ENCODE assay signal across 8 cellular contexts in genomic region chr13:110341445-110342247, GRCh38. TPM values are rescaled to one million over a fixed set of nuclear protein-coding genes. Genes with fewer than 3 reads are reported as not detected.
DNase-seq lines count a peak whose midpoint lies in the region; ATAC-seq, FAIRE-seq and TF ChIP-seq lines count a peak whose summit lies in the region.

No MANE protein-coding gene starts in this region.

- peak overlapping the region; percentile 97 for H3K27ac Mint-ChIP-seq in osteocyte (ENCODE audit: unreplicated experiment)
- H3K27ac Mint-ChIP-seq in progenitor cell of endocrine pancreas: no peak overlapping the region

- H3K27me3 Mint-ChIP-seq in osteocyte (ENCODE audit: unreplicated experiment) (no peaks in the 10 kb centered on the region), progenitor cell of endocrine pancreas (no peaks in the 10 kb centered on the region)

- no peaks in the 10 kb centered on the region for H3K9me3 Mint-ChIP-seq in osteocyte (ENCODE audit: unreplicated experiment)
- H3K9me3 Mint-ChIP-seq in progenitor cell of endocrine pancreas (ENCODE audit: low read depth): no peaks in the 10 kb centered on the region

- no peaks in the 10 kb centered on the region for H3K36me3 ChIP-seq in colonic mucosa

- ATAC-seq in HG03565 (IDR thresholded peaks at IDR 0.05; ENCODE audit: unreplicated experiment) (peak; percentile 68), HG03095 (IDR thresholded peaks at IDR 0.05; ENCODE audit: unreplicated experiment) (no peak)

- H3K36me3 Mint-ChIP-seq in osteocyte (ENCODE audit: unreplicated experiment) (peaks cover 27% of the 10 kb centered on the region), progenitor cell of endocrine pancreas (ENCODE audit: insufficient read depth) (no peaks in the 10 kb centered on the region)

- no peaks in the 10 kb centered on the region for H3K9me3 ChIP-seq in colonic mucosa

- peaks cover 87% of the 10 kb centered on the region for H3K4me1 Mint-ChIP-seq in osteocyte (ENCODE audit: unreplicated experiment)
- H3K4me1 Mint-ChIP-seq in progenitor cell of endocrine pancreas (ENCODE audit: low read depth): peaks cover 12% of the 10 kb centered on the region

- H3K4me3 ChIP-seq in colonic mucosa: no peak overlapping the region

- H3K27ac ChIP-seq in colonic mucosa: peak overlapping the region; percentile 69

- no peak for DNase-seq in GM19239 (ENCODE audit: insufficient read length, low spot score)
- no peak for DNase-seq in colonic mucosa
- DNase-seq in osteocyte (ENCODE audit: extremely low spot score, unreplicated experiment): no peak
- no peak for DNase-seq in UCSD-AML1 (lab: John Stamatoyannopoulos, UW; ENCODE audit: unreplicated experiment)
- DNase-seq in progenitor cell of endocrine pancreas (ENCODE audit: low spot score, unreplicated experiment): no peak
- DNase-seq in DMS 273 (lab: John Stamatoyannopoulos, UW; ENCODE audit: unreplicated experiment): no peak

- no peaks in the 10 kb centered on the region for H3K4me1 ChIP-seq in colonic mucosa

- intact Hi-C loops in colonic mucosa (cut with DNase I): no loop called here

- FAIRE-seq in GM19239 (lab: Jason Lieb, UNC): peak; percentile 73

- H3K4me3 Mint-ChIP-seq in osteocyte (ENCODE audit: unreplicated experiment) (no peak overlapping the region), progenitor cell of endocrine pancreas (ENCODE audit: low read depth) (no peak overlapping the region)

- no peaks in the 10 kb centered on the region for H3K27me3 ChIP-seq in colonic mucosa

- TF ChIP-seq CTCF in colonic mucosa (IDR thresholded peaks at IDR 0.05) (no peak), osteocyte (IDR thresholded peaks at IDR 0.05) (no peak), progenitor cell of endocrine pancreas (IDR thresholded peaks at IDR 0.05; ENCODE audit: unreplicated experiment) (no peak)

- peak overlapping the region in 1 of 2 donors; percentile 16 for H3K9ac ChIP-seq in colonic mucosa (ENCODE audit: low read depth in 2 of 2, low read length in 2 of 2)

RNA-seq across cellular contexts. Expression of gene COL4A2, which starts 34.6 kb away (rescaled TPM):
- 100 to 1,000 TPM in 1 of 2 donors, 10 to 100 TPM in 1; 61.1 to 111 TPM for total RNA-seq in colonic mucosa
- total RNA-seq in osteocyte: 2,001 and 2,067 TPM in 2 replicates
- 120 and 121 TPM in 2 replicates for total RNA-seq in progenitor cell of endocrine pancreas

RNA-seq across cellular contexts. Expression of gene COL4A1, which starts 34.7 kb away (rescaled TPM):
- total RNA-seq in colonic mucosa (10 to 100 TPM; 27.0 to 97.0 TPM), osteocyte (3,181 and 3,589 TPM in 2 replicates), progenitor cell of endocrine pancreas (81.3 and 90.8 TPM in 2 replicates)

Comparison
In these comparisons a context has a peak if more than half of its experiments do, and no peak if none do; other contexts are left out.
1. RNA of gene COL4A2, which starts 34.6 kb away (total RNA-seq): 2,001 to 2,067 TPM in osteocyte; 120 to 121 TPM in progenitor cell of endocrine pancreas and 61.1 to 111 TPM in colonic mucosa; every median in the first group is over 10 times any median in the second.
2. RNA of gene COL4A1, which starts 34.7 kb away (total RNA-seq): 3,181 to 3,589 TPM in osteocyte; 27.0 to 97.0 TPM in colonic mucosa and 81.3 to 90.8 TPM in progenitor cell of endocrine pancreas; every median in the first group is over 10 times any median in the second.